Comparison of ENCODE assay signal across 8 cellular contexts in genomic region chr5:1799602-1800469, GRCh38. TPM values are rescaled to one million over a fixed set of nuclear protein-coding genes. Genes with fewer than 3 reads are reported as not detected.
A peak's percentile ranks its signal among the peaks of the same experiment; 100 is the strongest.
DNase-seq lines count a peak whose midpoint lies in the region; ATAC-seq and TF ChIP-seq lines count a peak whose summit lies in the region.

Gene MRPL36, minus strand, starts transcription at chr5:1799837. Its CDS starts 902 bp downstream, at chr5:1798935.

- TF ChIP-seq CTCF in GM23338 (conservative IDR thresholded peaks at IDR 0.05; ENCODE audit: low read depth in 2 of 2): no peak
- TF ChIP-seq CTCF in RWPE2 (IDR thresholded peaks at IDR 0.05; ENCODE audit: poor library complexity, severe bottlenecking): no peak
- no peak for TF ChIP-seq CTCF in fibroblast of lung (conservative IDR thresholded peaks at IDR 0.05 in 1 of 2, IDR thresholded peaks at IDR 0.05 in 1 of 2; ENCODE audit: low read depth in 1 of 2, low read length in 2 of 2)

- peaks cover 9% of the 10 kb centered on the region for H3K27me3 Mint-ChIP-seq in GM23338 (ENCODE audit: insufficient read depth, low read depth, poor library complexity)
- H3K27me3 Mint-ChIP-seq in activated T-helper 17 cell treated with anti-CD3 and anti-CD28 coated beads, Interleukin-2, amount 50 U/mL, for 72 hours: no peaks in the 10 kb centered on the region
- no peaks in the 10 kb centered on the region for H3K27me3 Mint-ChIP-seq in naive B cell

- H3K36me3 ChIP-seq in GM23338 (ENCODE audit: insufficient read depth) (peaks cover 29% of the 10 kb centered on the region), RWPE2 (ENCODE audit: low read depth) (peaks cover 48% of the 10 kb centered on the region), fibroblast of lung (ENCODE audit: control insufficient read depth, insufficient read depth, low read length) (peaks cover 27% of the 10 kb centered on the region)

- peaks cover 7% of the 10 kb centered on the region for H4K20me1 ChIP-seq in GM23338 (replicated peaks; ENCODE audit: insufficient read depth)
- no peaks in the 10 kb centered on the region for H4K20me1 ChIP-seq in fibroblast of lung (ENCODE audit: control insufficient read depth, extremely low read depth, insufficient read depth, low read length)

- H3K4me1 Mint-ChIP-seq in GM23338: peaks cover 22% of the 10 kb centered on the region
- H3K4me1 Mint-ChIP-seq in activated T-helper 17 cell treated with anti-CD3 and anti-CD28 coated beads, Interleukin-2, amount 50 U/mL, for 72 hours: peaks cover 23% of the 10 kb centered on the region
- H3K4me1 Mint-ChIP-seq in naive B cell: peaks cover 46 to 61% (median 52%) of the 10 kb centered on the region in 3 donors
- H3K4me1 Mint-ChIP-seq in stimulated activated effector memory CD8-positive, alpha-beta T cell treated with anti-CD3 and anti-CD28 coated beads, Interleukin-12 subunit alpha, Interleukin-12 subunit beta, amount 100 ng/mL, for 72 hours: peaks cover 70% of the 10 kb centered on the region

- H3K79me2 ChIP-seq in GM23338 (replicated peaks; ENCODE audit: insufficient read depth) (peaks cover 53% of the 10 kb centered on the region), fibroblast of lung (ENCODE audit: control insufficient read depth, insufficient read depth, low read length) (peaks cover 57% of the 10 kb centered on the region)

- H3K4me3 Mint-ChIP-seq in GM23338 (peak within 1 kb of the TSS; percentile 98), naive B cell (peak within 1 kb of the TSS; percentile 94 to 100 (median 98))
- peak within 1 kb of the TSS; percentile 89 for H3K4me3 Mint-ChIP-seq in activated T-helper 17 cell treated with anti-CD3 and anti-CD28 coated beads, Interleukin-2, amount 50 U/mL, for 72 hours
- peak within 1 kb of the TSS; percentile 94 for H3K4me3 Mint-ChIP-seq in stimulated activated effector memory CD8-positive, alpha-beta T cell treated with anti-CD3 and anti-CD28 coated beads, Interleukin-12 subunit alpha, Interleukin-12 subunit beta, amount 100 ng/mL, for 72 hours

- H2AFZ ChIP-seq in GM23338 (peak within 1 kb of the TSS; percentile 57), fibroblast of lung (ENCODE audit: low read length) (peak within 1 kb of the TSS; percentile 92)

- H3K9me2 ChIP-seq in GM23338 (ENCODE audit: insufficient read depth): no peaks in the 10 kb centered on the region

- H3K36me3 Mint-ChIP-seq in GM23338 (ENCODE audit: low read depth) (peaks cover 57% of the 10 kb centered on the region), naive B cell (peaks cover 0 to 10% of the 10 kb centered on the region in 2 donors)
- peaks cover 60% of the 10 kb centered on the region for H3K36me3 Mint-ChIP-seq in activated T-helper 17 cell treated with anti-CD3 and anti-CD28 coated beads, Interleukin-2, amount 50 U/mL, for 72 hours (ENCODE audit: low read depth)
- peaks cover 82% of the 10 kb centered on the region for H3K36me3 Mint-ChIP-seq in stimulated activated effector memory CD8-positive, alpha-beta T cell treated with anti-CD3 and anti-CD28 coated beads, Interleukin-12 subunit alpha, Interleukin-12 subunit beta, amount 100 ng/mL, for 72 hours

- peak within 1 kb of the TSS; percentile 78 for H3K4me3 ChIP-seq in GM23338
- peak within 1 kb of the TSS; percentile 90 for H3K4me3 ChIP-seq in RWPE2 (ENCODE audit: severe bottlenecking)
- peak within 1 kb of the TSS; percentile 91 to 97 (median 96) for H3K4me3 ChIP-seq in fibroblast of lung (replicated peaks in 1 of 4; ENCODE audit: control extremely low read depth in 1 of 4, insufficient read depth in 1 of 4, low read depth in 3 of 4, low read length in 4 of 4)

- H3K9me3 ChIP-seq in RWPE2 (ENCODE audit: severe bottlenecking) (no peaks in the 10 kb centered on the region), fibroblast of lung (ENCODE audit: control insufficient read depth, insufficient read depth, low read depth, low read length) (no peaks in the 10 kb centered on the region)

- DNase-seq in DMS79 treated with DMSO at 0.1 percent for 48 hours (lab: John Stamatoyannopoulos, UW) (peak; percentile 55), GM23338 (ENCODE audit: low spot score) (peak; percentile 92), M059J (ENCODE audit: low read depth) (peak; percentile 91), RWPE2 (ENCODE audit: low spot score) (peak; percentile 96), fibroblast of lung (ENCODE audit: low read depth in 2 of 2) (peak; percentile 88 to 91), naive B cell (peak; percentile 84)
- peak; percentile 77 to 88 for DNase-seq in stimulated activated effector memory CD8-positive, alpha-beta T cell treated with anti-CD3 and anti-CD28 coated beads, Interleukin-12 subunit alpha, Interleukin-12 subunit beta, amount 100 ng/mL, for 72 hours (ENCODE audit: low spot score in 2 of 2)

- peaks cover 7% of the 10 kb centered on the region for H3K4me1 ChIP-seq in GM23338 (ENCODE audit: insufficient read depth)
- peaks cover 11% of the 10 kb centered on the region for H3K4me1 ChIP-seq in RWPE2 (ENCODE audit: insufficient read depth, poor library complexity, severe bottlenecking)
- peaks cover 3% of the 10 kb centered on the region for H3K4me1 ChIP-seq in fibroblast of lung (ENCODE audit: control insufficient read depth, extremely low read depth, insufficient read depth, low read length)

- H3K9me3 Mint-ChIP-seq in GM23338 (no peaks in the 10 kb centered on the region), naive B cell (no peaks in the 10 kb centered on the region)
- H3K9me3 Mint-ChIP-seq in activated T-helper 17 cell treated with anti-CD3 and anti-CD28 coated beads, Interleukin-2, amount 50 U/mL, for 72 hours: no peaks in the 10 kb centered on the region
- no peaks in the 10 kb centered on the region for H3K9me3 Mint-ChIP-seq in stimulated activated effector memory CD8-positive, alpha-beta T cell treated with anti-CD3 and anti-CD28 coated beads, Interleukin-12 subunit alpha, Interleukin-12 subunit beta, amount 100 ng/mL, for 72 hours

- H3K4me2 ChIP-seq in GM23338 (peak within 1 kb of the TSS; percentile 98), fibroblast of lung (ENCODE audit: extremely low read depth, insufficient read depth, low read length) (peak within 1 kb of the TSS; percentile 100)

- H3K27ac Mint-ChIP-seq in GM23338 (peak within 1 kb of the TSS; percentile 99), naive B cell (peak within 1 kb of the TSS; percentile 93 to 99 (median 98))
- peak within 1 kb of the TSS; percentile 97 for H3K27ac Mint-ChIP-seq in activated T-helper 17 cell treated with anti-CD3 and anti-CD28 coated beads, Interleukin-2, amount 50 U/mL, for 72 hours
- peak within 1 kb of the TSS; percentile 95 for H3K27ac Mint-ChIP-seq in stimulated activated effector memory CD8-positive, alpha-beta T cell treated with anti-CD3 and anti-CD28 coated beads, Interleukin-12 subunit alpha, Interleukin-12 subunit beta, amount 100 ng/mL, for 72 hours

- H3K27me3 ChIP-seq in GM23338 (ENCODE audit: insufficient read depth): no peaks in the 10 kb centered on the region
- H3K27me3 ChIP-seq in RWPE2 (ENCODE audit: insufficient read depth, poor library complexity, severe bottlenecking): no peaks in the 10 kb centered on the region
- H3K27me3 ChIP-seq in fibroblast of lung (ENCODE audit: control insufficient read depth, insufficient read depth, low read length): no peaks in the 10 kb centered on the region

- no peaks in the 10 kb centered on the region for H3F3A ChIP-seq in GM23338 (replicated peaks; ENCODE audit: low read depth)

- ATAC-seq in GM23338 (peak; percentile 66), RWPE2 (ENCODE audit: low read depth) (peak; percentile 79), naive B cell (ENCODE audit: low read depth in 2 of 2) (peak; percentile 73 to 76)
- ATAC-seq in activated T-helper 17 cell treated with anti-CD3 and anti-CD28 coated beads, Interleukin-2, amount 50 U/mL, for 72 hours (replicated peaks): peak; percentile 82
- ATAC-seq in stimulated activated effector memory CD8-positive, alpha-beta T cell treated with anti-CD3 and anti-CD28 coated beads, Interleukin-12 subunit alpha, Interleukin-12 subunit beta, amount 100 ng/mL, for 72 hours: peak; percentile 84

- H3K27ac ChIP-seq in GM23338 (ENCODE audit: low read depth) (peak within 1 kb of the TSS; percentile 89), RWPE2 (ENCODE audit: poor library complexity, severe bottlenecking) (peak within 1 kb of the TSS; percentile 54), fibroblast of lung (ENCODE audit: insufficient read depth, low read length) (peak within 1 kb of the TSS; percentile 72)

- peak within 1 kb of the TSS; percentile 86 for H3K9ac ChIP-seq in fibroblast of lung (ENCODE audit: insufficient read depth, low read length)

TF ChIP-seq in GM23338, 12 proteins besides CTCF, POLR2A, EP300 and RAD21:
- TF ChIP-seq NANOG (IDR thresholded peaks at IDR 0.05; ENCODE audit: borderline replicate concordance): no peak
- TF ChIP-seq POLR2AphosphoS5 (IDR thresholded peaks at IDR 0.05; ENCODE audit: low read depth): peak; percentile 84
- TF ChIP-seq, protein P1, sequence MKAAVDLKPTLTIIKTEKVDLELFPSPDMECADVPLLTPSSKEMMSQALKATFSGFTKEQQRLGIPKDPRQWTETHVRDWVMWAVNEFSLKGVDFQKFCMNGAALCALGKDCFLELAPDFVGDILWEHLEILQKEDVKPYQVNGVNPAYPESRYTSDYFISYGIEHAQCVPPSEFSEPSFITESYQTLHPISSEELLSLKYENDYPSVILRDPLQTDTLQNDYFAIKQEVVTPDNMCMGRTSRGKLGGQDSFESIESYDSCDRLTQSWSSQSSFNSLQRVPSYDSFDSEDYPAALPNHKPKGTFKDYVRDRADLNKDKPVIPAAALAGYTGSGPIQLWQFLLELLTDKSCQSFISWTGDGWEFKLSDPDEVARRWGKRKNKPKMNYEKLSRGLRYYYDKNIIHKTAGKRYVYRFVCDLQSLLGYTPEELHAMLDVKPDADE (IDR thresholded peaks at IDR 0.05): peak; percentile 75
- peak; percentile 76 for TF ChIP-seq CREB1 (CRISPR knock-in tag; IDR thresholded peaks at IDR 0.05; ENCODE audit: low read depth)

RNA-seq across cellular contexts. Expression of gene MRPL36, which starts in this region (rescaled TPM):
- total RNA-seq in GM23338 (2014; rRNA removed; shearing (Covaris generic)): 47.5 and 79.9 TPM in 2 replicates
- polyA plus RNA-seq in GM23338 (2016; fragmentation: Nextera tagmentation; extraction: Ambion mirVana) (143 and 149 TPM in 2 replicates), fibroblast of lung (54.8 and 76.9 TPM in 2 replicates), naive B cell (ENCODE audit: low read depth in 6 of 6) (100 to 1,000 TPM in 1 of 6 donors, 10 to 100 TPM in 5; 52.1 to 105 (median 63.1) TPM)
- total RNA-seq in M059J (2014; rRNA removed; shearing (Covaris generic)): 55.7 and 57.9 TPM in 2 replicates
- total RNA-seq in activated T-helper 17 cell treated with anti-CD3 and anti-CD28 coated beads, Interleukin-2, amount 50 U/mL, for 72 hours: 10 to 100 TPM; 50.3 to 74.0 TPM
- total RNA-seq in fibroblast of lung: 47.9 and 58.0 TPM in 2 replicates
- polyA plus RNA-seq in fibroblast of lung (2012): 88.0 and 126 TPM in 2 replicates
- 36.2 and 37.6 TPM in 2 replicates for polyA minus RNA-seq in fibroblast of lung (ENCODE audit: low replicate concordance)

Comparison
In these comparisons a context has a peak if more than half of its experiments do, and no peak if none do; other contexts are left out.
1. Peak in every context shown above with its lines: DNase-seq, ATAC-seq, H3K4me3 ChIP-seq and H3K27ac ChIP-seq.